Comparison of ENCODE assay signal across 30 cellular contexts in the genomic region with DNA sequence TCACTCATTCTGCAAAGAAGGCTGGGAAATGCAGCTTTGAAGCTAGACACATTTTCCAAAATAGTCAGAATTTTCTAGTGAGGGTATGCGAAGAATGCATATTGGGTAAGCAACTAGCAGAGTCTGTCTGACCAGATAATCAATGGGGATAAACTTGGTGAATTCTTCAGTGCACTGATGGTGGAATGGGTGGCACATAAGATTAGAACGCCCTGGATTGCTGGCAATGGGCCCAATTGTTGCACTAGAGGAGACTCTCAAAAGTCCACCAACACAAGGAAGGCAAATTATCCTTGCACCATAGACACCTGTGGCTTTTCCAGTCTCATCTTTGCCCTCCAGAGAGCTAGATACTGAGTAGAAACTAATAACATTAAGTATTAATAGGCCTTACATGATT.
"Had no signal": no experiment of that assay in that cellular context is flagged by ENCODE, and none has a peak within 500 bp of the region (broad histone marks: within the 10 kb centered on the region; RNA-seq: fewer than 3 reads in every experiment).

No MANE protein-coding gene starts in this region.

- DNase-seq: activated B cell treated with CpG ODN at 0.5 μM for 24 hours; activated CD4-positive, alpha-beta T cell treated with anti-CD3 and anti-CD28 coated beads for 48 hours; activated CD4-positive, alpha-beta T cell treated with anti-CD3 and anti-CD28 coated beads, Interleukin-2, amount 50 U/mL, for 1 hour; activated CD4-positive, alpha-beta T cell treated with anti-CD3 and anti-CD28 coated beads, Interleukin-2, amount 50 U/mL, for 48 hours; activated CD8-positive, alpha-beta memory T cell treated with anti-CD3 and anti-CD28 coated beads for 24 hours; activated CD8-positive, alpha-beta T cell treated with anti-CD3 and anti-CD28 coated beads for 36 hours; activated effector memory CD4-positive, alpha-beta T cell treated with anti-CD3 and anti-CD28 coated beads, Interleukin-2, amount 50 U/mL, for 16 hours; activated naive CD4-positive, alpha-beta T cell treated with anti-CD3 and anti-CD28 coated beads for 36 hours; activated naive CD8-positive, alpha-beta T cell treated with anti-CD3 and anti-CD28 coated beads for 36 hours; activated naive CD8-positive, alpha-beta T cell treated with anti-CD3 and anti-CD28 coated beads, Interleukin-2, amount 50 U/mL, for 24 hours; activated T-cell treated with anti-CD3 and anti-CD28 coated beads, Interleukin-2, amount 50 U/mL, for 4 hours; adrenal gland; aorta; central memory CD4-positive, alpha-beta T cell; cerebellar nuclear complex; colonic mucosa; effector CD8-positive, alpha-beta T cell; foreskin fibroblast; T-helper 1 cell; T-helper 17 cell; T1000; WERI-Rb-1 had no signal

- H3K9me3 ChIP-seq: adrenal gland, breast epithelium, colonic mucosa had no signal

- H3K9me3 Mint-ChIP-seq: activated B cell treated with CpG ODN at 0.5 μM for 24 hours; activated naive CD4-positive, alpha-beta T cell treated with anti-CD3 and anti-CD28 coated beads for 36 hours; activated naive CD4-positive, alpha-beta T cell treated with anti-CD3 and anti-CD28 coated beads, Interleukin-2, amount 50 U/mL, for 24 hours; activated naive CD8-positive, alpha-beta T cell treated with anti-CD3 and anti-CD28 coated beads for 36 hours; activated naive CD8-positive, alpha-beta T cell treated with anti-CD3 and anti-CD28 coated beads, Interleukin-2, amount 50 U/mL, for 24 hours; activated T-cell treated with anti-CD3 and anti-CD28 coated beads, Interleukin-2, amount 50 U/mL, for 4 hours; activated T-helper 2 cell treated with anti-CD3 and anti-CD28 coated beads, Interferon-gamma antibody, Interleukin-2, Interleukin-4, amounts not matched to agents 10 μg/mL and 5 μg/mL and 100 μg/mL, durations not matched to agents 14 hours and 24 hours and 36 hours; T-helper 2 cell treated with Interferon-gamma antibody and Interleukin-4, amounts not matched to agents 5 μg/mL and 100 μg/mL, for 36 hours had no signal

- H3K4me3 ChIP-seq: adrenal gland, breast epithelium, cardiac muscle cell, colonic mucosa had no signal

- H3K4me1 ChIP-seq: adrenal gland, breast epithelium, colonic mucosa had no signal

- H3K27ac Mint-ChIP-seq: activated B cell treated with CpG ODN at 0.5 μM for 24 hours; activated CD8-positive, alpha-beta T cell treated with anti-CD3 and anti-CD28 coated beads for 36 hours; activated naive CD4-positive, alpha-beta T cell treated with anti-CD3 and anti-CD28 coated beads for 36 hours; activated naive CD4-positive, alpha-beta T cell treated with anti-CD3 and anti-CD28 coated beads, Interleukin-2, amount 50 U/mL, for 24 hours; activated naive CD8-positive, alpha-beta T cell treated with anti-CD3 and anti-CD28 coated beads for 36 hours; activated naive CD8-positive, alpha-beta T cell treated with anti-CD3 and anti-CD28 coated beads, Interleukin-2, amount 50 U/mL, for 24 hours; activated T-helper 2 cell treated with anti-CD3 and anti-CD28 coated beads, Interferon-gamma antibody, Interleukin-2, Interleukin-4, amounts not matched to agents 10 μg/mL and 5 μg/mL and 100 μg/mL, durations not matched to agents 14 hours and 24 hours and 36 hours; brain; T-helper 17 cell; T-helper 2 cell treated with Interferon-gamma antibody and Interleukin-4, amounts not matched to agents 5 μg/mL and 100 μg/mL, for 36 hours had no signal

- H3K36me3 ChIP-seq: adrenal gland, breast epithelium, cardiac muscle cell, colonic mucosa, WERI-Rb-1 had no signal

- H3K36me3 Mint-ChIP-seq: activated naive CD4-positive, alpha-beta T cell treated with anti-CD3 and anti-CD28 coated beads, Interleukin-2, amount 50 U/mL, for 24 hours; activated naive CD8-positive, alpha-beta T cell treated with anti-CD3 and anti-CD28 coated beads for 36 hours; brain had no signal

- H3K4me3 Mint-ChIP-seq: activated B cell treated with CpG ODN at 0.5 μM for 24 hours; activated CD8-positive, alpha-beta T cell treated with anti-CD3 and anti-CD28 coated beads for 36 hours; activated naive CD4-positive, alpha-beta T cell treated with anti-CD3 and anti-CD28 coated beads for 36 hours; activated naive CD4-positive, alpha-beta T cell treated with anti-CD3 and anti-CD28 coated beads, Interleukin-2, amount 50 U/mL, for 24 hours; activated naive CD8-positive, alpha-beta T cell treated with anti-CD3 and anti-CD28 coated beads for 36 hours; activated naive CD8-positive, alpha-beta T cell treated with anti-CD3 and anti-CD28 coated beads, Interleukin-2, amount 50 U/mL, for 24 hours; activated T-cell treated with anti-CD3 and anti-CD28 coated beads, Interleukin-2, amount 50 U/mL, for 4 hours; brain; T-helper 17 cell; T-helper 2 cell treated with Interferon-gamma antibody and Interleukin-4, amounts not matched to agents 5 μg/mL and 100 μg/mL, for 36 hours had no signal

- H3K27me3 Mint-ChIP-seq: activated B cell treated with CpG ODN at 0.5 μM for 24 hours, T-helper 17 cell had no signal

- H3K4me1 Mint-ChIP-seq: activated B cell treated with CpG ODN at 0.5 μM for 24 hours; activated naive CD4-positive, alpha-beta T cell treated with anti-CD3 and anti-CD28 coated beads, Interleukin-2, amount 50 U/mL, for 24 hours; activated naive CD8-positive, alpha-beta T cell treated with anti-CD3 and anti-CD28 coated beads for 36 hours; activated naive CD8-positive, alpha-beta T cell treated with anti-CD3 and anti-CD28 coated beads, Interleukin-2, amount 50 U/mL, for 24 hours; brain; T-helper 17 cell had no signal

- H3K27ac ChIP-seq: adrenal gland, breast epithelium, cardiac muscle cell, colonic mucosa, epithelial cell of prostate, WERI-Rb-1 had no signal

- H3K27me3 ChIP-seq: adrenal gland, breast epithelium, cardiac muscle cell, colonic mucosa had no signal

- ATAC-seq: activated CD4-positive, CD25-positive, alpha-beta regulatory T cell treated with anti-CD3 and anti-CD28 coated beads, Interleukin-2, amount 50 U/mL, for 24 hours; activated CD8-positive, alpha-beta T cell treated with anti-CD3 and anti-CD28 coated beads for 36 hours; activated naive CD8-positive, alpha-beta T cell treated with anti-CD3 and anti-CD28 coated beads, Interleukin-2, amount 50 U/mL, for 24 hours; activated T-cell treated with anti-CD3 and anti-CD28 coated beads, Interleukin-2, amount 50 U/mL, for 4 hours; T-helper 17 cell had no signal
